17 cellular contexts compared by ENCODE assay signal in genomic region chr6:116685437-116685993, GRCh38. TPM values are rescaled to one million over a fixed set of nuclear protein-coding genes. Genes with fewer than 3 reads are reported as not detected.
DNase-seq lines count a peak whose midpoint lies in the region; ATAC-seq and TF ChIP-seq lines count a peak whose summit lies in the region.
"Had no signal": no experiment of that assay in that cellular context is flagged by ENCODE, and none has a peak within 500 bp of the region (broad histone marks: within the 10 kb centered on the region; RNA-seq: fewer than 3 reads in every experiment).

No MANE protein-coding gene starts in this region.

- no peak overlapping the region for H2BK12ac ChIP-seq in mesenchymal stem cell (ENCODE audit: low read length in 2 of 2)

- H3K27ac ChIP-seq in mesenchymal stem cell (ENCODE audit: low read length, poor library complexity, severe bottlenecking): no peak overlapping the region
- no peak overlapping the region for H3K27ac ChIP-seq in prostate gland

- H2AFZ ChIP-seq in mesenchymal stem cell (ENCODE audit: low read depth, low read length): no peak overlapping the region

- no peak for TF ChIP-seq CTCF in prostate gland (IDR thresholded peaks at IDR 0.05)

- H3K36me3 Mint-ChIP-seq in activated naive CD8-positive, alpha-beta T cell: peaks cover 14% of the 10 kb centered on the region
- H3K36me3 Mint-ChIP-seq in activated naive CD8-positive, alpha-beta T cell treated with anti-CD3 and anti-CD28 coated beads for 36 hours: peaks cover 35% of the 10 kb centered on the region
- H3K36me3 Mint-ChIP-seq in stimulated activated memory B cell treated with anti-CD40 and anti-IgM and Interleukin-4, amounts not matched to agents 10 μg/mL and 1 μg/mL and 100 μg/mL, for 72 hours: peaks cover 41% of the 10 kb centered on the region

- DNase-seq in activated naive CD8-positive, alpha-beta T cell treated with anti-CD3 and anti-CD28 coated beads for 36 hours: no peak
- DNase-seq in HEK293T (ENCODE audit: extremely low spot score) (no peak), mesenchymal stem cell (peak; percentile 16), NCI-H1417 treated with DMSO at 0.1 percent for 48 hours (lab: John Stamatoyannopoulos, UW) (no peak), prostate gland (ENCODE audit: low spot score) (no peak)
- DNase-seq: C1 segment of cervical spinal cord, IMR-90, Kasumi-1, MM.1S, NCI-H1092 treated with DMSO at 0.1 percent for 48 hours, NCI-H187, NCI-H345, NCI-H526 treated with DMSO at 0.1 percent for 48 hours, Right ventricle myocardium superior had no signal

- H3K4me1 Mint-ChIP-seq in activated naive CD8-positive, alpha-beta T cell (ENCODE audit: low read depth): peaks cover 62% of the 10 kb centered on the region
- peaks cover 40% of the 10 kb centered on the region for H3K4me1 Mint-ChIP-seq in activated naive CD8-positive, alpha-beta T cell treated with anti-CD3 and anti-CD28 coated beads for 36 hours
- H3K4me1 Mint-ChIP-seq in stimulated activated memory B cell treated with anti-CD40 and anti-IgM and Interleukin-4, amounts not matched to agents 10 μg/mL and 1 μg/mL and 100 μg/mL, for 72 hours: peaks cover 60% of the 10 kb centered on the region

- H3K4me1 ChIP-seq in mesenchymal stem cell (ENCODE audit: control insufficient read depth, insufficient read depth, low read depth, low read length) (peaks cover 2% of the 10 kb centered on the region), prostate gland (replicated peaks) (peaks cover 3% of the 10 kb centered on the region)

- no peak overlapping the region for H3K23ac ChIP-seq in mesenchymal stem cell (ENCODE audit: low read length in 2 of 2)

- H2BK15ac ChIP-seq in mesenchymal stem cell (ENCODE audit: low read depth, poor library complexity, severe bottlenecking): no peak overlapping the region

- no peak for ATAC-seq in stimulated activated memory B cell treated with anti-CD40 and anti-IgM and Interleukin-4, amounts not matched to agents 10 μg/mL and 1 μg/mL and 100 μg/mL, for 72 hours
- ATAC-seq in HG03039 (IDR thresholded peaks at IDR 0.05; ENCODE audit: unreplicated experiment): no peak

- H3K27me3 Mint-ChIP-seq in activated naive CD8-positive, alpha-beta T cell: no peaks in the 10 kb centered on the region
- no peaks in the 10 kb centered on the region for H3K27me3 Mint-ChIP-seq in activated naive CD8-positive, alpha-beta T cell treated with anti-CD3 and anti-CD28 coated beads for 36 hours
- H3K27me3 Mint-ChIP-seq in stimulated activated memory B cell treated with anti-CD40 and anti-IgM and Interleukin-4, amounts not matched to agents 10 μg/mL and 1 μg/mL and 100 μg/mL, for 72 hours: no peaks in the 10 kb centered on the region

- H2AK5ac ChIP-seq in mesenchymal stem cell (ENCODE audit: low read length, severe bottlenecking): no peak overlapping the region

- no peak overlapping the region for H3K14ac ChIP-seq in mesenchymal stem cell (ENCODE audit: low read length in 2 of 2)

- POLR2A ChIA-PET in HEK293T (lab: Yijun Ruan, JAX): no interaction called here

- no peak overlapping the region for H3K4me3 ChIP-seq in mesenchymal stem cell (ENCODE audit: insufficient read depth in 1 of 2, low read depth in 1 of 2, low read length in 2 of 2)
- no peak overlapping the region for H3K4me3 ChIP-seq in prostate gland

- H3K4me2 ChIP-seq in mesenchymal stem cell (ENCODE audit: low read length, poor library complexity, severe bottlenecking): no peak overlapping the region

- 100% methylated on average over 2 of the region's 2 CpGs for WGBS in mesenchymal stem cell
- WGBS in prostate gland: 95% methylated on average over 2 of the region's 2 CpGs

- H4K91ac ChIP-seq in mesenchymal stem cell (ENCODE audit: low read length): no peak overlapping the region

- no peaks in the 10 kb centered on the region for H3K27me3 ChIP-seq in mesenchymal stem cell (ENCODE audit: control insufficient read depth in 1 of 2, insufficient read depth in 1 of 2, low read length in 2 of 2)
- H3K27me3 ChIP-seq in prostate gland (replicated peaks; ENCODE audit: insufficient read depth): no peaks in the 10 kb centered on the region

- CTCF ChIA-PET in HEK293T (lab: Yijun Ruan, JAX): no interaction called here

- peaks cover 0 to 16% of the 10 kb centered on the region in 2 experiments for H3K36me3 ChIP-seq in mesenchymal stem cell (ENCODE audit: control insufficient read depth in 1 of 2, insufficient read depth in 2 of 2, low read depth in 1 of 2, low read length in 2 of 2)
- no peaks in the 10 kb centered on the region for H3K36me3 ChIP-seq in prostate gland

- H3K9ac ChIP-seq in mesenchymal stem cell (ENCODE audit: low read length): no peak overlapping the region

- H2BK120ac ChIP-seq in mesenchymal stem cell (ENCODE audit: low read depth, low read length): no peak overlapping the region

- no peaks in the 10 kb centered on the region for H3K9me3 ChIP-seq in mesenchymal stem cell (ENCODE audit: control insufficient read depth, low read length)
- H3K9me3 ChIP-seq in prostate gland: no peaks in the 10 kb centered on the region

- intact Hi-C loops in prostate gland (cut with DNase I): loop anchor here (10.0 kb wide), 1 partner anchor 411 kb away; the partner anchor contains the start of gene TSPYL1

- no peak overlapping the region for H2BK5ac ChIP-seq in mesenchymal stem cell (ENCODE audit: low read depth, low read length, poor library complexity, severe bottlenecking)

- no peak overlapping the region for H3K4ac ChIP-seq in mesenchymal stem cell (ENCODE audit: low read depth in 1 of 2, low read length in 2 of 2)

- H3K27ac Mint-ChIP-seq in activated naive CD8-positive, alpha-beta T cell: peak overlapping the region; percentile 50
- H3K27ac Mint-ChIP-seq in activated naive CD8-positive, alpha-beta T cell treated with anti-CD3 and anti-CD28 coated beads for 36 hours: no peak overlapping the region
- H3K27ac Mint-ChIP-seq in stimulated activated memory B cell treated with anti-CD40 and anti-IgM and Interleukin-4, amounts not matched to agents 10 μg/mL and 1 μg/mL and 100 μg/mL, for 72 hours: peak overlapping the region; percentile 2

- no peak for TF ChIP-seq POLR2A in prostate gland (IDR thresholded peaks at IDR 0.05)

- no peak overlapping the region for H4K8ac ChIP-seq in mesenchymal stem cell (ENCODE audit: low read length)

- no peaks in the 10 kb centered on the region for H3K9me3 Mint-ChIP-seq in activated naive CD8-positive, alpha-beta T cell (ENCODE audit: low read depth)
- H3K9me3 Mint-ChIP-seq in activated naive CD8-positive, alpha-beta T cell treated with anti-CD3 and anti-CD28 coated beads for 36 hours: peaks cover 3% of the 10 kb centered on the region
- no peaks in the 10 kb centered on the region for H3K9me3 Mint-ChIP-seq in stimulated activated memory B cell treated with anti-CD40 and anti-IgM and Interleukin-4, amounts not matched to agents 10 μg/mL and 1 μg/mL and 100 μg/mL, for 72 hours

- H3K4me3 Mint-ChIP-seq in activated naive CD8-positive, alpha-beta T cell: no peak overlapping the region
- no peak overlapping the region for H3K4me3 Mint-ChIP-seq in activated naive CD8-positive, alpha-beta T cell treated with anti-CD3 and anti-CD28 coated beads for 36 hours
- H3K4me3 Mint-ChIP-seq in stimulated activated memory B cell treated with anti-CD40 and anti-IgM and Interleukin-4, amounts not matched to agents 10 μg/mL and 1 μg/mL and 100 μg/mL, for 72 hours: no peak overlapping the region

- H3K79me1 ChIP-seq in mesenchymal stem cell (replicated peaks; ENCODE audit: low read length, poor library complexity, severe bottlenecking): peaks cover 8% of the 10 kb centered on the region

- no peak overlapping the region for H3K18ac ChIP-seq in mesenchymal stem cell (ENCODE audit: low read depth in 1 of 2, low read length in 2 of 2)

TF ChIP-seq in HEK293T, 16 proteins besides CTCF, POLR2A, EP300 and RAD21:
- TF ChIP-seq SP1 (IDR thresholded peaks at IDR 0.05) (no peak), CTBP1 (IDR thresholded peaks at IDR 0.05; ENCODE audit: borderline replicate concordance) (no peak), HDGF (IDR thresholded peaks at IDR 0.05; ENCODE audit: borderline replicate concordance) (no peak)
- TF ChIP-seq, protein P1, sequence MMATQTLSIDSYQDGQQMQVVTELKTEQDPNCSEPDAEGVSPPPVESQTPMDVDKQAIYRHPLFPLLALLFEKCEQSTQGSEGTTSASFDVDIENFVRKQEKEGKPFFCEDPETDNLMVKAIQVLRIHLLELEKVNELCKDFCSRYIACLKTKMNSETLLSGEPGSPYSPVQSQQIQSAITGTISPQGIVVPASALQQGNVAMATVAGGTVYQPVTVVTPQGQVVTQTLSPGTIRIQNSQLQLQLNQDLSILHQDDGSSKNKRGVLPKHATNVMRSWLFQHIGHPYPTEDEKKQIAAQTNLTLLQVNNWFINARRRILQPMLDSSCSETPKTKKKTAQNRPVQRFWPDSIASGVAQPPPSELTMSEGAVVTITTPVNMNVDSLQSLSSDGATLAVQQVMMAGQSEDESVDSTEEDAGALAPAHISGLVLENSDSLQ (IDR thresholded peaks at IDR 0.05): peak; percentile 58
TF ChIP-seq in HEK293T: peak in this region for 1.

RNA-seq across cellular contexts. Expression of gene KPNA5, which starts 4.5 kb away (rescaled TPM):
- total RNA-seq in activated naive CD8-positive, alpha-beta T cell treated with anti-CD3 and anti-CD28 coated beads for 36 hours: 10 to 100 TPM in 1 of 2 experiments, 1 to 10 TPM in 1; 9.0 to 11.5 TPM
- 5.9 TPM for polyA plus RNA-seq in mesenchymal stem cell (2013, experiment 1 of 2)
- 5.9 TPM for polyA plus RNA-seq in mesenchymal stem cell (2013, experiment 2 of 2)
- total RNA-seq in prostate gland: 10 to 100 TPM; 14.4 to 22.3 TPM

RNA-seq across cellular contexts. Expression of gene ZUP1, which starts 16.9 kb away (rescaled TPM):
- 10 to 100 TPM; 22.4 to 24.5 TPM for total RNA-seq in activated naive CD8-positive, alpha-beta T cell treated with anti-CD3 and anti-CD28 coated beads for 36 hours
- polyA plus RNA-seq in mesenchymal stem cell (2013, experiment 1 of 2): 7.8 TPM
- 7.9 TPM for polyA plus RNA-seq in mesenchymal stem cell (2013, experiment 2 of 2)
- total RNA-seq in prostate gland: 10 to 100 TPM in 1 of 2 donors, 1 to 10 TPM in 1; 7.6 to 10.8 TPM
